8 cellular contexts compared by ENCODE assay signal in genomic region chr16:31876955-31877828, GRCh38. TPM values are rescaled to one million over a fixed set of nuclear protein-coding genes. Genes with fewer than 3 reads are reported as not detected.
A peak's percentile ranks its signal among the peaks of the same experiment; 100 is the strongest.
DNase-seq lines count a peak whose midpoint lies in the region; ATAC-seq, FAIRE-seq and TF ChIP-seq lines count a peak whose summit lies in the region.

No MANE protein-coding gene starts in this region.

- intact Hi-C loops in vagina (cut with DNase I): loop anchor here (10.0 kb wide), 2 partner anchors 422 to 1502 kb away; partner anchors contain the start of genes ARMC5, MYL11 and TBC1D10B

- H3K9ac ChIP-seq in Loucy (ENCODE audit: low read depth, low read length, poor library complexity, severe bottlenecking) (peak overlapping the region; percentile 95), adipocyte (ENCODE audit: low read length) (no peak overlapping the region)

- H4K20me1 ChIP-seq in GM23338 (replicated peaks; ENCODE audit: insufficient read depth): peaks cover 28% of the 10 kb centered on the region
- H4K20me1 ChIP-seq in Loucy (ENCODE audit: insufficient read depth, low read length, poor library complexity, severe bottlenecking): peaks cover 79% of the 10 kb centered on the region

- no peak for ATAC-seq in GM23338

- H3K4me3 ChIP-seq in GM23338 (no peak overlapping the region), Loucy (ENCODE audit: low read length, poor library complexity, severe bottlenecking) (peak overlapping the region; percentile 94), adipocyte (ENCODE audit: low read length) (no peak overlapping the region), vagina (no peak overlapping the region)

- no peak overlapping the region for H3K27ac ChIP-seq in GM23338 (ENCODE audit: low read depth)
- peak overlapping the region; percentile 58 for H3K27ac ChIP-seq in vagina

- H3K4me1 ChIP-seq in GM23338 (ENCODE audit: insufficient read depth) (peaks cover 23% of the 10 kb centered on the region), Loucy (ENCODE audit: insufficient read depth, low read length, poor library complexity, severe bottlenecking) (peaks cover 77% of the 10 kb centered on the region), adipocyte (ENCODE audit: control insufficient read depth, insufficient read depth, low read length) (peaks cover 46% of the 10 kb centered on the region), vagina (peaks cover 74% of the 10 kb centered on the region)

- no peak for DNase-seq in GM12892 (ENCODE audit: insufficient read length)
- no peak for DNase-seq in GM23338 (ENCODE audit: low spot score)
- DNase-seq in adipocyte (ENCODE audit: low read depth): peak; percentile 80
- DNase-seq in medulla oblongata (ENCODE audit: extremely low spot score): peak; percentile 68
- no peak for DNase-seq in vagina (ENCODE audit: extremely low spot score in 2 of 2)
- no peak for DNase-seq in middle frontal gyrus (ENCODE audit: extremely low spot score, low spot score)
- DNase-seq in NCI-H2029 treated with DMSO at 0.1 percent for 48 hours (lab: John Stamatoyannopoulos, UW): no peak

- no peak overlapping the region for H3K4me3 Mint-ChIP-seq in GM23338

- H3K9me3 ChIP-seq in Loucy (ENCODE audit: insufficient read depth, low read depth, low read length): no peaks in the 10 kb centered on the region
- no peaks in the 10 kb centered on the region for H3K9me3 ChIP-seq in adipocyte (ENCODE audit: control insufficient read depth, low read length)
- no peaks in the 10 kb centered on the region for H3K9me3 ChIP-seq in vagina

- H3K27ac Mint-ChIP-seq in GM23338: no peak overlapping the region

- peaks cover 5% of the 10 kb centered on the region for H3K27me3 Mint-ChIP-seq in GM23338 (ENCODE audit: insufficient read depth, low read depth, poor library complexity)

- H2AFZ ChIP-seq in GM23338 (no peak overlapping the region), Loucy (ENCODE audit: low read length) (no peak overlapping the region)

- H3K27me3 ChIP-seq in GM23338 (ENCODE audit: insufficient read depth) (no peaks in the 10 kb centered on the region), Loucy (ENCODE audit: insufficient read depth, low read length, poor library complexity, severe bottlenecking) (peaks cover 5% of the 10 kb centered on the region), adipocyte (replicated peaks; ENCODE audit: control insufficient read depth, insufficient read depth, low read length) (no peaks in the 10 kb centered on the region), vagina (no peaks in the 10 kb centered on the region)

- TF ChIP-seq CTCF in GM23338 (conservative IDR thresholded peaks at IDR 0.05; ENCODE audit: low read depth in 2 of 2) (no peak), Loucy (conservative IDR thresholded peaks at IDR 0.05; ENCODE audit: low read length) (no peak), vagina (IDR thresholded peaks at IDR 0.05) (no peak)

- TF ChIP-seq POLR2A in GM12892 (IDR thresholded peaks at IDR 0.05; ENCODE audit: low read depth, low read length): no peak; the same call in 1 of the 2 replicates
- TF ChIP-seq POLR2A in vagina (IDR thresholded peaks at IDR 0.05): no peak

- no peaks in the 10 kb centered on the region for H3F3A ChIP-seq in GM23338 (replicated peaks; ENCODE audit: low read depth)
- no peaks in the 10 kb centered on the region for H3F3A ChIP-seq in Loucy (ENCODE audit: low read depth)

- peaks cover 17% of the 10 kb centered on the region for H3K36me3 Mint-ChIP-seq in GM23338 (ENCODE audit: low read depth)

- H3K4me1 Mint-ChIP-seq in GM23338: peaks cover 15% of the 10 kb centered on the region

- H3K36me3 ChIP-seq in GM23338 (ENCODE audit: insufficient read depth): no peaks in the 10 kb centered on the region
- H3K36me3 ChIP-seq in Loucy (ENCODE audit: insufficient read depth, low read length): no peaks in the 10 kb centered on the region; the same call in 1 of the 2 replicates
- peaks cover 10% of the 10 kb centered on the region for H3K36me3 ChIP-seq in adipocyte (ENCODE audit: control insufficient read depth, insufficient read depth, low read length, severe bottlenecking)
- no peaks in the 10 kb centered on the region for H3K36me3 ChIP-seq in vagina

- H3K79me2 ChIP-seq in GM23338 (replicated peaks; ENCODE audit: insufficient read depth): peaks cover 82% of the 10 kb centered on the region
- H3K79me2 ChIP-seq in Loucy (ENCODE audit: insufficient read depth, low read length): peaks cover 86% of the 10 kb centered on the region

- H3K9me2 ChIP-seq in GM23338 (ENCODE audit: insufficient read depth): no peaks in the 10 kb centered on the region
- H3K9me2 ChIP-seq in Loucy (replicated peaks; ENCODE audit: low read depth, low read length): no peaks in the 10 kb centered on the region

- H3K4me2 ChIP-seq in GM23338 (peak overlapping the region; percentile 27; the same call in 1 of the 2 replicates), Loucy (ENCODE audit: low read depth, low read length, poor library complexity, severe bottlenecking) (peak overlapping the region; percentile 99)

- FAIRE-seq in GM12892 (lab: Jason Lieb, UNC): peak; percentile 48

- no peaks in the 10 kb centered on the region; the same call in 2 of the 3 replicates for H3K9me3 Mint-ChIP-seq in GM23338

TF ChIP-seq in GM23338, 12 proteins besides CTCF, POLR2A, EP300 and RAD21 (continues in another document):
- TF ChIP-seq EZH2phosphoT487 (IDR thresholded peaks at IDR 0.05; ENCODE audit: unreplicated experiment) (no peak), POLR2AphosphoS5 (IDR thresholded peaks at IDR 0.05; ENCODE audit: low read depth) (no peak), NANOG (IDR thresholded peaks at IDR 0.05; ENCODE audit: borderline replicate concordance) (no peak), EZH2 (IDR thresholded peaks at IDR 0.05; ENCODE audit: low read depth, unreplicated experiment) (no peak)
- TF ChIP-seq, protein P1, sequence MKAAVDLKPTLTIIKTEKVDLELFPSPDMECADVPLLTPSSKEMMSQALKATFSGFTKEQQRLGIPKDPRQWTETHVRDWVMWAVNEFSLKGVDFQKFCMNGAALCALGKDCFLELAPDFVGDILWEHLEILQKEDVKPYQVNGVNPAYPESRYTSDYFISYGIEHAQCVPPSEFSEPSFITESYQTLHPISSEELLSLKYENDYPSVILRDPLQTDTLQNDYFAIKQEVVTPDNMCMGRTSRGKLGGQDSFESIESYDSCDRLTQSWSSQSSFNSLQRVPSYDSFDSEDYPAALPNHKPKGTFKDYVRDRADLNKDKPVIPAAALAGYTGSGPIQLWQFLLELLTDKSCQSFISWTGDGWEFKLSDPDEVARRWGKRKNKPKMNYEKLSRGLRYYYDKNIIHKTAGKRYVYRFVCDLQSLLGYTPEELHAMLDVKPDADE (IDR thresholded peaks at IDR 0.05): no peak
- TF ChIP-seq, protein P2, sequence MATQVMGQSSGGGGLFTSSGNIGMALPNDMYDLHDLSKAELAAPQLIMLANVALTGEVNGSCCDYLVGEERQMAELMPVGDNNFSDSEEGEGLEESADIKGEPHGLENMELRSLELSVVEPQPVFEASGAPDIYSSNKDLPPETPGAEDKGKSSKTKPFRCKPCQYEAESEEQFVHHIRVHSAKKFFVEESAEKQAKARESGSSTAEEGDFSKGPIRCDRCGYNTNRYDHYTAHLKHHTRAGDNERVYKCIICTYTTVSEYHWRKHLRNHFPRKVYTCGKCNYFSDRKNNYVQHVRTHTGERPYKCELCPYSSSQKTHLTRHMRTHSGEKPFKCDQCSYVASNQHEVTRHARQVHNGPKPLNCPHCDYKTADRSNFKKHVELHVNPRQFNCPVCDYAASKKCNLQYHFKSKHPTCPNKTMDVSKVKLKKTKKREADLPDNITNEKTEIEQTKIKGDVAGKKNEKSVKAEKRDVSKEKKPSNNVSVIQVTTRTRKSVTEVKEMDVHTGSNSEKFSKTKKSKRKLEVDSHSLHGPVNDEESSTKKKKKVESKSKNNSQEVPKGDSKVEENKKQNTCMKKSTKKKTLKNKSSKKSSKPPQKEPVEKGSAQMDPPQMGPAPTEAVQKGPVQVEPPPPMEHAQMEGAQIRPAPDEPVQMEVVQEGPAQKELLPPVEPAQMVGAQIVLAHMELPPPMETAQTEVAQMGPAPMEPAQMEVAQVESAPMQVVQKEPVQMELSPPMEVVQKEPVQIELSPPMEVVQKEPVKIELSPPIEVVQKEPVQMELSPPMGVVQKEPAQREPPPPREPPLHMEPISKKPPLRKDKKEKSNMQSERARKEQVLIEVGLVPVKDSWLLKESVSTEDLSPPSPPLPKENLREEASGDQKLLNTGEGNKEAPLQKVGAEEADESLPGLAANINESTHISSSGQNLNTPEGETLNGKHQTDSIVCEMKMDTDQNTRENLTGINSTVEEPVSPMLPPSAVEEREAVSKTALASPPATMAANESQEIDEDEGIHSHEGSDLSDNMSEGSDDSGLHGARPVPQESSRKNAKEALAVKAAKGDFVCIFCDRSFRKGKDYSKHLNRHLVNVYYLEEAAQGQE (IDR thresholded peaks at IDR 0.05; ENCODE audit: unreplicated experiment): no peak

RNA-seq across cellular contexts. Expression of gene ZNF267, which starts 3.6 kb away (rescaled TPM):
- polyA plus RNA-seq in GM12892 (2012; ENCODE audit: missing spikeins): 36.4 TPM
- 31.7 and 36.5 TPM in 2 replicates for total RNA-seq in GM23338 (2014; rRNA removed; shearing (Covaris generic))
- polyA plus RNA-seq in GM23338 (2016; fragmentation: Nextera tagmentation; extraction: Ambion mirVana): 10.2 and 13.8 TPM in 2 replicates
- 14.2 TPM for total RNA-seq in vagina

Comparison
In these comparisons a context has a peak if more than half of its experiments do, and no peak if none do; other contexts are left out.
1. DNase-seq: peak in adipocyte (single experiment) and medulla oblongata (single experiment); none in GM12892 (single experiment), GM23338 (single experiment), vagina (0 of 2), middle frontal gyrus (single experiment) and NCI-H2029 treated with DMSO at 0.1 percent for 48 hours (single experiment).